ENCODE assay signal across 10 cellular contexts in genomic region chr3:142027295-142027694, GRCh38.
DNase-seq lines count a peak whose midpoint lies in the region; ATAC-seq and TF ChIP-seq lines count a peak whose summit lies in the region.
"Had no signal": no experiment of that assay in that cellular context is flagged by ENCODE, and none has a peak within 500 bp of the region (broad histone marks: within the 10 kb centered on the region; RNA-seq: fewer than 3 reads in every experiment).

No MANE protein-coding gene starts in this region.

- H3K4me1 ChIP-seq in heart right ventricle = peaks cover 0 to 40% (median 24%) of the 10 kb centered on the region in 9 donors

- H3K36me3 Mint-ChIP-seq in T-helper 2 cell treated with Interferon-gamma antibody and Interleukin-4, amounts not matched to agents 5 μg/mL and 100 μg/mL, for 36 hours (ENCODE audit: low read depth) = no peaks in the 10 kb centered on the region
- peaks cover under 1 to 4% of the 10 kb centered on the region in 2 donors for H3K36me3 Mint-ChIP-seq in stimulated activated naive B cell treated with anti-CD40 and anti-IgM and Interleukin-4, amounts not matched to agents 10 μg/mL and 1 μg/mL and 100 μg/mL, for 72 hours

- 6 to 8% methylated on average over 3 of the region's 3 CpGs for WGBS in heart right ventricle, 2 donors

- no peaks in the 10 kb centered on the region for H3K9me3 ChIP-seq in heart right ventricle

- H3K27me3 ChIP-seq in heart right ventricle = no peaks in the 10 kb centered on the region

- H3K27ac ChIP-seq in heart right ventricle = peak overlapping the region in 7 of 10 donors; percentile 5 to 73 (median 45)

- intact Hi-C loops in heart right ventricle (cut with DNase I) = loop anchor here in 1 of 10 donors (10.0 kb wide), 1 partner anchor 118 kb away; the partner anchor contains the start of gene TFDP2

- H3K4me3 Mint-ChIP-seq in T-helper 2 cell treated with Interferon-gamma antibody and Interleukin-4, amounts not matched to agents 5 μg/mL and 100 μg/mL, for 36 hours = peak overlapping the region; percentile 90
- H3K4me3 Mint-ChIP-seq in stimulated activated naive B cell treated with anti-CD40 and anti-IgM and Interleukin-4, amounts not matched to agents 10 μg/mL and 1 μg/mL and 100 μg/mL, for 72 hours = peak overlapping the region; percentile 81 to 87

- no peaks in the 10 kb centered on the region for H3K36me3 ChIP-seq in heart right ventricle

- ATAC-seq in heart right ventricle = peak in 1 of 8 donors; percentile 43
- ATAC-seq in stimulated activated naive B cell treated with anti-CD40 and anti-IgM and Interleukin-4, amounts not matched to agents 10 μg/mL and 1 μg/mL and 100 μg/mL, for 72 hours (replicated peaks) = no peak
- ATAC-seq in GM18498 (IDR thresholded peaks at IDR 0.05; ENCODE audit: unreplicated experiment) = no peak

- no peaks in the 10 kb centered on the region for H3K9me3 Mint-ChIP-seq in T-helper 2 cell treated with Interferon-gamma antibody and Interleukin-4, amounts not matched to agents 5 μg/mL and 100 μg/mL, for 36 hours
- H3K9me3 Mint-ChIP-seq in stimulated activated naive B cell treated with anti-CD40 and anti-IgM and Interleukin-4, amounts not matched to agents 10 μg/mL and 1 μg/mL and 100 μg/mL, for 72 hours = peaks cover 0 to under 1% of the 10 kb centered on the region in 2 donors

- peaks cover 19% of the 10 kb centered on the region for H3K4me1 Mint-ChIP-seq in T-helper 2 cell treated with Interferon-gamma antibody and Interleukin-4, amounts not matched to agents 5 μg/mL and 100 μg/mL, for 36 hours (ENCODE audit: low read depth)
- peaks cover 7 to 28% of the 10 kb centered on the region in 2 donors for H3K4me1 Mint-ChIP-seq in stimulated activated naive B cell treated with anti-CD40 and anti-IgM and Interleukin-4, amounts not matched to agents 10 μg/mL and 1 μg/mL and 100 μg/mL, for 72 hours

- in situ Hi-C loops in SK-MEL-5 (cut with HindIII; ENCODE audit: low pct_unique_long_range_greater_than_20kb, low sequenced_read_pairs) = no loop called here

- TF ChIP-seq CTCF in heart right ventricle (IDR thresholded peaks at IDR 0.05) = no peak

- H3K4me3 ChIP-seq in heart right ventricle = peak overlapping the region in 9 of 10 donors; percentile 40 to 61 (median 54)

- H3K27me3 Mint-ChIP-seq in T-helper 2 cell treated with Interferon-gamma antibody and Interleukin-4, amounts not matched to agents 5 μg/mL and 100 μg/mL, for 36 hours (ENCODE audit: low read depth) = no peaks in the 10 kb centered on the region
- no peaks in the 10 kb centered on the region for H3K27me3 Mint-ChIP-seq in stimulated activated naive B cell treated with anti-CD40 and anti-IgM and Interleukin-4, amounts not matched to agents 10 μg/mL and 1 μg/mL and 100 μg/mL, for 72 hours

- H3K27ac Mint-ChIP-seq in T-helper 2 cell treated with Interferon-gamma antibody and Interleukin-4, amounts not matched to agents 5 μg/mL and 100 μg/mL, for 36 hours = peak overlapping the region; percentile 54
- H3K27ac Mint-ChIP-seq in stimulated activated naive B cell treated with anti-CD40 and anti-IgM and Interleukin-4, amounts not matched to agents 10 μg/mL and 1 μg/mL and 100 μg/mL, for 72 hours = no peak overlapping the region

- no peak for DNase-seq in T-helper 2 cell treated with Interferon-gamma antibody and Interleukin-4, amounts not matched to agents 5 μg/mL and 100 μg/mL, for 36 hours (ENCODE audit: low spot score)
- DNase-seq in T-helper 2 cell = no peak
- DNase-seq in SK-MEL-5 (ENCODE audit: low read depth, low spot score) = peak; percentile 13
- DNase-seq in heart right ventricle = no peak
- no peak for DNase-seq in stimulated activated naive B cell treated with anti-CD40 and anti-IgM and Interleukin-4, amounts not matched to agents 10 μg/mL and 1 μg/mL and 100 μg/mL, for 72 hours
- DNase-seq in DMS153 (lab: John Stamatoyannopoulos, UW) = no peak
- no peak for DNase-seq in NCI-H2081 (lab: John Stamatoyannopoulos, UW)
- DNase-seq: islet precursor cell, NCI-H226 had no signal
